Comparison of ENCODE assay signal across 24 cellular contexts in the genomic region with DNA sequence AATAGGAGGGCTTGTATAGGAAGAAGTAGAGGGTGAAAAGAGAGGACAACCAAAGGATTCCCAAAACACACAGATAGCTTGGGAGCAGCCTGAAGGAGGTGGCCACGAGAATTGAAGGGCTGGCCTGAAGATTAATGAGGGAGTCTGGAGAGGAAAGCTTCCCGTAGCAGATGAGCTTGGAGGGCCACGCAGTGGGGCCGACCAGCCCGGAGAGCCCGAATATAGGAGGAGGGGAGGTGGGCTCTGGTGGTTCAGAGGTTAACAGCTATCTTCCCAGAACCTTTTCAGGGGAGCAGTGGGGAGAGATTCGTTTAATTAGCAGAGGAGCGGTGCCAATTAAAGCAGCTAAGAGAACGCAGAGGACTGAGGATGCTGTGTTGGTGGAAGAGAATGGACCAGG.
"Had no signal": no experiment of that assay in that cellular context is flagged by ENCODE, and none has a peak within 500 bp of the region (broad histone marks: within the 10 kb centered on the region; RNA-seq: fewer than 3 reads in every experiment).

No MANE protein-coding gene starts in this region.

- H3K4me1 Mint-ChIP-seq: naive B cell; stimulated activated effector memory CD8-positive, alpha-beta T cell treated with anti-CD3 and anti-CD28 coated beads, Interleukin-12 subunit alpha, Interleukin-12 subunit beta, amount 100 ng/mL, for 72 hours had no signal

- ATAC-seq: heart left ventricle; natural killer cell; right cardiac atrium; stimulated activated effector memory CD8-positive, alpha-beta T cell treated with anti-CD3 and anti-CD28 coated beads, Interleukin-12 subunit alpha, Interleukin-12 subunit beta, amount 100 ng/mL, for 72 hours; upper lobe of right lung had no signal

- DNase-seq: heart left ventricle; hypothalamus; islet precursor cell; left ventricle myocardium inferior; mesenchymal stem cell; naive B cell; natural killer cell; ovary; retina; right cardiac atrium; sigmoid colon; small intestine; spleen; stimulated activated CD4-positive, alpha-beta T cell treated with anti-CD3 and anti-CD28 coated beads, Interleukin-4, amount 100 ng/mL, for 24 hours; stimulated activated naive CD4-positive, alpha-beta T cell; tibial artery; trophoblast cell; upper lobe of right lung had no signal

- H3K27ac ChIP-seq: heart left ventricle, left ventricle myocardium inferior, ovary, prostate gland, sigmoid colon, spleen, suprapubic skin, thoracic aorta, tibial artery, upper lobe of right lung had no signal

- H3K36me3 Mint-ChIP-seq: natural killer cell; stimulated activated effector memory CD8-positive, alpha-beta T cell treated with anti-CD3 and anti-CD28 coated beads, Interleukin-12 subunit alpha, Interleukin-12 subunit beta, amount 100 ng/mL, for 72 hours had no signal

- H3K27ac Mint-ChIP-seq: mesothelial cell of epicardium; natural killer cell; stimulated activated effector memory CD8-positive, alpha-beta T cell treated with anti-CD3 and anti-CD28 coated beads, Interleukin-12 subunit alpha, Interleukin-12 subunit beta, amount 100 ng/mL, for 72 hours; stimulated activated naive CD8-positive, alpha-beta T cell treated with anti-CD3 and anti-CD28 coated beads, Interleukin-15, Interleukin-2, amounts not matched to agents 100 ng/mL and 50 ng/mL, for 24 hours had no signal

- H3K4me1 ChIP-seq: heart left ventricle, prostate gland, sigmoid colon, spleen, tibial artery had no signal

- H3K9me3 Mint-ChIP-seq: natural killer cell; stimulated activated naive CD8-positive, alpha-beta T cell treated with anti-CD3 and anti-CD28 coated beads, Interleukin-15, Interleukin-2, amounts not matched to agents 100 ng/mL and 50 ng/mL, for 24 hours had no signal

- H3K27me3 ChIP-seq: heart left ventricle, ovary, sigmoid colon, spleen, suprapubic skin, tibial artery, upper lobe of right lung had no signal

- H3K4me3 ChIP-seq: heart left ventricle, left ventricle myocardium inferior, ovary, prostate gland, sigmoid colon, spleen, suprapubic skin, thoracic aorta, tibial artery, upper lobe of right lung had no signal

- H3K9me3 ChIP-seq: heart left ventricle, left ventricle myocardium inferior, ovary, prostate gland, sigmoid colon, suprapubic skin, thoracic aorta, tibial artery, upper lobe of right lung had no signal

- H3K4me3 Mint-ChIP-seq: mesothelial cell of epicardium; naive B cell; natural killer cell; stimulated activated effector memory CD8-positive, alpha-beta T cell treated with anti-CD3 and anti-CD28 coated beads, Interleukin-12 subunit alpha, Interleukin-12 subunit beta, amount 100 ng/mL, for 72 hours; stimulated activated naive CD8-positive, alpha-beta T cell treated with anti-CD3 and anti-CD28 coated beads, Interleukin-15, Interleukin-2, amounts not matched to agents 100 ng/mL and 50 ng/mL, for 24 hours had no signal

- H3K36me3 ChIP-seq: ovary, prostate gland, thoracic aorta had no signal
